Comparison of ENCODE assay signal across 12 cellular contexts in genomic region chr4:184477201-184477999, GRCh38. TPM values are rescaled to one million over a fixed set of nuclear protein-coding genes. Genes with fewer than 3 reads are reported as not detected.
DNase-seq lines count a peak whose midpoint lies in the region; ATAC-seq, FAIRE-seq and TF ChIP-seq lines count a peak whose summit lies in the region.
"Had no signal": no experiment of that assay in that cellular context is flagged by ENCODE, and none has a peak within 500 bp of the region (broad histone marks: within the 10 kb centered on the region; RNA-seq: fewer than 3 reads in every experiment).

No MANE protein-coding gene starts in this region.

- peaks cover 33% of the 10 kb centered on the region for H3K4me1 ChIP-seq in CD4-positive, CD25-positive, alpha-beta regulatory T cell (ENCODE audit: control insufficient read depth, insufficient read depth, low read length, poor library complexity, severe bottlenecking)
- peaks cover 0 to 8% (median 3%) of the 10 kb centered on the region in 4 experiments; a peak in 5 of 7 replicates for H3K4me1 ChIP-seq in H1 (replicated peaks in 1 of 4; ENCODE audit: control insufficient read depth in 3 of 4, insufficient read depth in 4 of 4, low read length in 3 of 4)

- no peak overlapping the region for H4K5ac ChIP-seq in H1 (ENCODE audit: insufficient read length, low read depth, low read length)

- ATAC-seq in CD4-positive, CD25-positive, alpha-beta regulatory T cell (ENCODE audit: low read depth in 2 of 2) = no peak
- ATAC-seq in HG03457 (IDR thresholded peaks at IDR 0.05; ENCODE audit: unreplicated experiment) (no peak), HG03280 (IDR thresholded peaks at IDR 0.05; ENCODE audit: unreplicated experiment) (no peak)
- ATAC-seq: mucosa of descending colon had no signal

- TF ChIP-seq EP300 in H1 (IDR thresholded peaks at IDR 0.05; ENCODE audit: borderline replicate concordance in 1 of 2, low read depth in 2 of 2, low read length in 2 of 2) = no peak

- H3K56ac ChIP-seq in H1 (replicated peaks; ENCODE audit: insufficient read length, low read depth, low read length) = no peak overlapping the region

- TF ChIP-seq POLR2A in H1 (IDR thresholded peaks at IDR 0.05; ENCODE audit: control extremely low read depth in 1 of 2, low read depth in 2 of 2, low read length in 2 of 2) = no peak
- no peak for TF ChIP-seq POLR2A in GM12892 (IDR thresholded peaks at IDR 0.05; ENCODE audit: low read depth, low read length)

- no peak overlapping the region for H3K4ac ChIP-seq in H1 (replicated peaks; ENCODE audit: insufficient read length, low read depth, low read length)

- no peak overlapping the region for H2AK5ac ChIP-seq in H1 (ENCODE audit: low read depth, low read length)

- no peaks in the 10 kb centered on the region for H3K79me1 ChIP-seq in H1 (ENCODE audit: low read depth, low read length)

- H2BK5ac ChIP-seq in H1 (ENCODE audit: low read depth, low read length) = no peak overlapping the region

- H4K20me1 ChIP-seq in H1 (replicated peaks in 1 of 2; ENCODE audit: control insufficient read depth in 1 of 2, insufficient read depth in 2 of 2, low read length in 2 of 2) = peaks cover 0 to 4% of the 10 kb centered on the region in 2 experiments

- FAIRE-seq in H1 (lab: Jason Lieb, UNC) (no peak), GM12892 (lab: Jason Lieb, UNC) (no peak)

- no peak overlapping the region for H4K8ac ChIP-seq in H1 (ENCODE audit: extremely low read depth, insufficient read depth, low read length)

- peak in 1 of 3 donors; percentile 16 for DNase-seq in CD4-positive, CD25-positive, alpha-beta regulatory T cell
- DNase-seq in RPMI8226 (peak; percentile 55), H1 (ENCODE audit: low read depth in 1 of 2, low spot score in 2 of 2) (no peak), nucleus accumbens (lab: John Stamatoyannopoulos, UW) (peak in 51 of 56 donors; percentile 10 to 91 (median 71)), GM12892 (ENCODE audit: insufficient read length) (no peak), GM19238 (ENCODE audit: insufficient read length, low spot score) (no peak)
- DNase-seq: DMS79 treated with DMSO at 0.1 percent for 48 hours, mucosa of descending colon, Right ventricle myocardium superior had no signal

- TF ChIP-seq RAD21 in H1 (IDR thresholded peaks at IDR 0.05 in 1 of 2, conservative IDR thresholded peaks at IDR 0.05 in 1 of 2; ENCODE audit: low read depth in 2 of 2, low read length in 2 of 2) = no peak

- peak overlapping the region; percentile 95 to 97 (median 97) for H3K27ac Mint-ChIP-seq in CD4-positive, CD25-positive, alpha-beta regulatory T cell

- H3K23me2 ChIP-seq in H1 (ENCODE audit: low read depth, low read length) = peaks cover 17% of the 10 kb centered on the region

- H3K27me3 Mint-ChIP-seq in CD4-positive, CD25-positive, alpha-beta regulatory T cell = no peaks in the 10 kb centered on the region

- no peak overlapping the region for H2AFZ ChIP-seq in H1 (ENCODE audit: low read length)

- H3K4me1 Mint-ChIP-seq in CD4-positive, CD25-positive, alpha-beta regulatory T cell = peaks cover 27 to 66% (median 40%) of the 10 kb centered on the region in 4 donors

- H2BK12ac ChIP-seq in H1 (ENCODE audit: low read depth, low read length) = no peak overlapping the region

- peak overlapping the region; percentile 88 to 100 (median 96) for H3K4me3 Mint-ChIP-seq in CD4-positive, CD25-positive, alpha-beta regulatory T cell

- no peaks in the 10 kb centered on the region for H3K27me3 ChIP-seq in CD4-positive, CD25-positive, alpha-beta regulatory T cell (ENCODE audit: control insufficient read depth, insufficient read depth, low read length)
- no peaks in the 10 kb centered on the region for H3K27me3 ChIP-seq in H1 (replicated peaks in 1 of 4; ENCODE audit: control insufficient read depth in 3 of 4, extremely low read depth in 1 of 4, insufficient read depth in 3 of 4, low read length in 3 of 4)

- no peak overlapping the region for H4K91ac ChIP-seq in H1 (replicated peaks; ENCODE audit: insufficient read length, low read length)

- TF ChIP-seq CTCF in H1 (IDR thresholded peaks at IDR 0.05; ENCODE audit: control extremely low read depth in 1 of 3, insufficient read depth in 1 of 3, low read depth in 1 of 3, low read length in 3 of 3) = no peak

- H3K9me3 ChIP-seq in CD4-positive, CD25-positive, alpha-beta regulatory T cell (ENCODE audit: control insufficient read depth in 2 of 2, low read length in 2 of 2) = no peaks in the 10 kb centered on the region
- H3K9me3 ChIP-seq in H1 (ENCODE audit: insufficient read depth in 2 of 2, low read depth in 1 of 2, low read length in 1 of 2) = no peaks in the 10 kb centered on the region
- H3K9me3 ChIP-seq: mucosa of descending colon had no signal

- POLR2A ChIA-PET in H1 (lab: Charles Lee; ENCODE audit: partially characterized antibody) = interaction anchor here (1.2 kb wide), 1 partner anchor 11 kb away, joined by 3 read pairs; no protein-coding TSS in a partner anchor

- no peak overlapping the region for H2BK15ac ChIP-seq in H1 (ENCODE audit: low read length)

- no peak overlapping the region for H2BK120ac ChIP-seq in H1 (replicated peaks; ENCODE audit: low read depth, low read length)

- H3K27ac ChIP-seq in CD4-positive, CD25-positive, alpha-beta regulatory T cell (ENCODE audit: insufficient read depth, low read length, poor library complexity, severe bottlenecking) = peak overlapping the region; percentile 97
- H3K27ac ChIP-seq in H1 (ENCODE audit: low read depth, low read length) = no peak overlapping the region
- H3K27ac ChIP-seq: epithelial cell of prostate had no signal

- H2BK20ac ChIP-seq in H1 (ENCODE audit: low read length) = no peak overlapping the region

- no peak overlapping the region for H3K9ac ChIP-seq in H1 (replicated peaks in 1 of 4; ENCODE audit: extremely low read depth in 1 of 4, low read depth in 3 of 4, low read length in 3 of 4)

- H3K4me2 ChIP-seq in H1 (ENCODE audit: insufficient read depth in 1 of 2, low read depth in 2 of 2, low read length in 2 of 2) = no peak overlapping the region; a peak in 1 of 4 replicates

- H3K18ac ChIP-seq in H1 (ENCODE audit: extremely low read depth, low read length) = no peak overlapping the region

- H3K23ac ChIP-seq in H1 (ENCODE audit: insufficient read length) = no peak overlapping the region

- H3K79me2 ChIP-seq in H1 (ENCODE audit: control insufficient read depth in 1 of 2, insufficient read depth in 2 of 2, low read length in 2 of 2) = peaks cover 0 to 18% of the 10 kb centered on the region in 2 experiments; a peak in 2 of 4 replicates

- H3K14ac ChIP-seq in H1 (ENCODE audit: insufficient read length) = no peak overlapping the region

- peaks cover 0 to 2% (median 0%) of the 10 kb centered on the region in 7 donors for H3K9me3 Mint-ChIP-seq in CD4-positive, CD25-positive, alpha-beta regulatory T cell

- peak overlapping the region; percentile 98 for H3K4me3 ChIP-seq in CD4-positive, CD25-positive, alpha-beta regulatory T cell (ENCODE audit: low read depth, low read length)
- no peak overlapping the region for H3K4me3 ChIP-seq in H1 (ENCODE audit: extremely low read depth in 1 of 4, insufficient read depth in 2 of 4, low read depth in 3 of 4, low read length in 4 of 4)
- H3K4me3 ChIP-seq: mucosa of descending colon had no signal

- CTCF ChIA-PET in H1 (lab: Charles Lee; ENCODE audit: partially characterized antibody) = interaction anchor here (0.6 to 1.3 kb wide), 3 partner anchors 29 to 76 kb away, joined by 3 to 6 read pairs (median 3); no protein-coding TSS in a partner anchor

- peaks cover 21% of the 10 kb centered on the region for H3K36me3 Mint-ChIP-seq in CD4-positive, CD25-positive, alpha-beta regulatory T cell

- H3K36me3 ChIP-seq in CD4-positive, CD25-positive, alpha-beta regulatory T cell (ENCODE audit: control insufficient read depth, insufficient read depth, low read length) = no peaks in the 10 kb centered on the region
- no peaks in the 10 kb centered on the region for H3K36me3 ChIP-seq in H1 (ENCODE audit: control insufficient read depth in 2 of 4, insufficient read depth in 4 of 4, low read length in 3 of 4)

- WGBS in H1 (ENCODE audit: extremely low coverage in 1 of 2, insufficient coverage in 1 of 2, insufficient read length in 1 of 2, insufficient replicate concordance in 2 of 2, low coverage in 1 of 2, low lambda C conversion rate in 2 of 2, missing lambda C conversion rate in 1 of 2), 2 experiments = 88% methylated on average over 9 of the region's 9 CpGs; no CpG with 5 or more reads in 1 of the 2 experiments

TF ChIP-seq in H1, 55 proteins besides CTCF, POLR2A, EP300 and RAD21:
- TF ChIP-seq SP4 (IDR thresholded peaks at IDR 0.05; ENCODE audit: low read length) (no peak), JUND (IDR thresholded peaks at IDR 0.05; ENCODE audit: low read length) (no peak), RXRA (IDR thresholded peaks at IDR 0.05; ENCODE audit: insufficient read depth, low read depth, low read length) (no peak), KDM4A (IDR thresholded peaks at IDR 0.05; ENCODE audit: low read depth, low read length, severe bottlenecking) (no peak), POLR2AphosphoS5 (IDR thresholded peaks at IDR 0.05; ENCODE audit: low read depth, low read length) (no peak), MAFK (IDR thresholded peaks at IDR 0.05; ENCODE audit: low read depth, low read length) (peak; percentile 36; the same call in 1 of the 2 replicates), USF2 (IDR thresholded peaks at IDR 0.05; ENCODE audit: low read length) (no peak)
TF ChIP-seq in H1: peak in this region for 1.

RNA-seq across cellular contexts. Expression of gene IRF2, which starts 3.0 kb away (rescaled TPM):
- 63.4 TPM for total RNA-seq in CD4-positive, CD25-positive, alpha-beta regulatory T cell
- 100 to 1,000 TPM in 2 of 4 donors, 10 to 100 TPM in 2; 96.8 to 112 (median 102) TPM for polyA plus RNA-seq in CD4-positive, CD25-positive, alpha-beta regulatory T cell
- total RNA-seq in H1 (2021; fragmentation: NEBNext Ultra II Directional; extraction: Animal tissue kit (Norgen Biotek cat#: 25700)) = 12.5 and 13.8 TPM in 2 replicates
- polyA plus RNA-seq in H1 (2011; rRNA removed) = 10.7 and 17.0 TPM in 2 replicates
- 11.9 TPM for polyA plus RNA-seq in H1 (2011; cell fraction: cytosol; rRNA removed)
- 10.1 TPM for polyA plus RNA-seq in H1 (2011; cell fraction: nucleus; rRNA removed)
- polyA plus RNA-seq in H1 (2012, experiment 1 of 2) = 11.2 to 13.5 TPM (median 13.0 TPM) in 4 replicates
- 3.0 TPM for polyA plus RNA-seq in H1 (2012, experiment 2 of 2)
- 8.7 TPM for polyA plus RNA-seq in H1 (2013, experiment 1 of 2)
- polyA plus RNA-seq in H1 (2013, experiment 2 of 2) = 6.7 TPM
- 19.2 and 25.2 TPM in 2 replicates for polyA minus RNA-seq in H1 (2011; rRNA and poly(A)+ RNA removed)
- 19.8 TPM for polyA minus RNA-seq in H1 (2011; cell fraction: cytosol; rRNA and poly(A)+ RNA removed)
- polyA minus RNA-seq in H1 (2011; cell fraction: nucleus; rRNA and poly(A)+ RNA removed) = 16.6 TPM
- 68.6 TPM for polyA plus RNA-seq in GM12892 (2012; ENCODE audit: missing spikeins)

Comparison
In these comparisons a context has a peak if more than half of its experiments do, and no peak if none do; other contexts are left out.
1. DNase-seq: peak in RPMI8226 (single experiment) and nucleus accumbens (51 of 56); none in H1 (0 of 2), GM12892 (single experiment) and GM19238 (single experiment).